ENCODE assay signal across 1 cellular context in the genomic region with DNA sequence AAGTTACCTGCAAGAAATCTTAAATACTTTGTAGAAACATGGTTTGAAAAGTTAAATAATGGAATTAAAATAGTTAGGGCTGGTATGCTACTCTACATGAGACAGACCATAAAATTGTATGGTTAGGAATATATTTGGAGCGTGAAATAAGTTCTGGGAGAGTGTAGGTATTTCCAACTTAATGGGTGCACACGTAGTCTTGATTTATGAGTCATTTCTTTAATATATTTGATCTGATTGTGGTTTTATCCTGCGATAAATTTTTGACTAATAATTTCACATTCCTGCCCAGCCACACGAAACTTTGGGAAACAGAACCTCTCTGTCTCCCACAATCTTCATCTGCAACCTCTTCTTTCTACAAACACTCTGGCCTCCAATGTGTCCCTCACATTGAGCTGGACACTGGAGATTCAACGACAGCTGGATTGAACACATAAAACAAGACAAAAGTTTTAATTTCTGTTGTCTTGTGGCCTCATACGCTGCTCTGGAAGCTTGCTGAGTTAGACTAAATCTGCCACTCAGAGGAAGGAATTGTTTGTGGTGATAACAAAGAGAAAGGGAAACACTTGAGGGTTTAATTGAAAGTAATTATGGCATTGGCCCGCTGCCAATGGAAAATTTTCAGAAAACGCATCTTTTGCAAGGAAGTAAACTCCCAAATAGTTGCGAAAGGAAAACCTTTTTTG.
TF ChIP-seq lines count a peak whose summit lies in the region.

No MANE protein-coding gene starts in this region.

TF ChIP-seq in WTC11, 78 proteins besides CTCF, POLR2A, EP300 and RAD21 (continued from another document):
- TF ChIP-seq ZMAT4 (CRISPR knock-in tag; IDR thresholded peaks at IDR 0.05), result no peak
- TF ChIP-seq NFYB (CRISPR knock-in tag; conservative IDR thresholded peaks at IDR 0.05; ENCODE audit: low read depth), result no peak
- TF ChIP-seq JUN (CRISPR knock-in tag; IDR thresholded peaks at IDR 0.05), result no peak
- TF ChIP-seq MYBL2 (CRISPR knock-in tag; IDR thresholded peaks at IDR 0.05), result no peak
- TF ChIP-seq USF1 (CRISPR knock-in tag; IDR thresholded peaks at IDR 0.05), result no peak
- no peak for TF ChIP-seq IRF2 (CRISPR knock-in tag; IDR thresholded peaks at IDR 0.05; ENCODE audit: borderline replicate concordance, low read depth)
